ENCODE assay signal across 9 cellular contexts in the genomic region with DNA sequence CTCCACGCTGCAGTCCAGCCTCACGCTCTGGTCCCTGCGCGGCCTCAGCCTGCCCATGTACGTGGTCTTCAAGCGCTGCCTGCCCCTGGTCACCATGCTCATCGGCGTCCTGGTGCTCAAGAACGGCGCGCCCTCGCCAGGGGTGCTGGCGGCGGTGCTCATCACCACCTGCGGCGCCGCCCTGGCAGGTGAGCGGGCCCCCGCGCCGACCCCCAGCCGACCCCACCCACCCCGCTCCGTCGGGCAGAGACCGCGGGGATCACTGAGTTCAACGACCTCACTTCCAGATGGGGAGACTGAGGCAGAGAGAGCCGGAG. TPM values are rescaled to one million over a fixed set of nuclear protein-coding genes. Genes with fewer than 3 reads are reported as not detected.
DNase-seq lines count a peak whose midpoint lies in the region; ATAC-seq and TF ChIP-seq lines count a peak whose summit lies in the region.
"Had no signal": no experiment of that assay in that cellular context is flagged by ENCODE, and none has a peak within 500 bp of the region (broad histone marks: within the 10 kb centered on the region; RNA-seq: fewer than 3 reads in every experiment).

No MANE protein-coding gene starts in this region.

- peak overlapping the region; percentile 50 for H2AFZ ChIP-seq in trophoblast cell (ENCODE audit: insufficient read depth, low read length, poor library complexity)

- H3K4me1 ChIP-seq in trophoblast cell (ENCODE audit: control insufficient read depth in 1 of 2, insufficient read depth in 2 of 2, low read length in 2 of 2) = peaks cover 16 to 20% of the 10 kb centered on the region in 2 experiments

- H3K18ac ChIP-seq in trophoblast cell (ENCODE audit: low read length) = no peak overlapping the region

- no peak overlapping the region for H3K27ac ChIP-seq in SK-N-MC
- H3K27ac ChIP-seq in trophoblast cell (ENCODE audit: low read depth, low read length) = no peak overlapping the region

- H4K91ac ChIP-seq in trophoblast cell (ENCODE audit: low read depth, low read length) = no peak overlapping the region

- H3K9ac ChIP-seq in SK-N-MC (ENCODE audit: insufficient read length) (no peak overlapping the region), trophoblast cell (ENCODE audit: low read length) (no peak overlapping the region)

- no peak overlapping the region for H2BK12ac ChIP-seq in trophoblast cell (ENCODE audit: low read length)

- H3K36me3 ChIP-seq in SK-N-MC (ENCODE audit: insufficient read depth, low read length) (no peaks in the 10 kb centered on the region), trophoblast cell (ENCODE audit: control insufficient read depth in 1 of 2, insufficient read depth in 2 of 2, low read length in 2 of 2) (no peaks in the 10 kb centered on the region)

- no peak overlapping the region for H2BK120ac ChIP-seq in trophoblast cell (ENCODE audit: insufficient read depth, low read length, poor library complexity)

- H3K23ac ChIP-seq in trophoblast cell (ENCODE audit: low read length) = no peak overlapping the region

- H3K4ac ChIP-seq in trophoblast cell (ENCODE audit: low read depth, low read length) = no peak overlapping the region

- H3K4me3 ChIP-seq in GM12865 (ENCODE audit: low read depth, low read length) (peak overlapping the region; percentile 31; the same call in 1 of the 2 replicates), SK-N-MC (peak overlapping the region; percentile 83), trophoblast cell (ENCODE audit: low read depth, low read length) (peak overlapping the region; percentile 66)

- peak overlapping the region; percentile 99 for H3K4me2 ChIP-seq in trophoblast cell (ENCODE audit: low read length)

- H3K14ac ChIP-seq in trophoblast cell (ENCODE audit: low read length) = no peak overlapping the region

- H3K79me1 ChIP-seq in trophoblast cell (ENCODE audit: low read length) = no peaks in the 10 kb centered on the region

- H2AK5ac ChIP-seq in trophoblast cell (ENCODE audit: low read length) = no peak overlapping the region

- H3K27me3 ChIP-seq in trophoblast cell (ENCODE audit: insufficient read depth, low read length) = peaks cover 40% of the 10 kb centered on the region

- H3K79me2 ChIP-seq in trophoblast cell (ENCODE audit: control insufficient read depth, insufficient read depth, low read length, poor library complexity) = no peaks in the 10 kb centered on the region

- H4K8ac ChIP-seq in trophoblast cell (ENCODE audit: low read depth, low read length) = peak overlapping the region; percentile 32

- no peak overlapping the region for H2BK5ac ChIP-seq in trophoblast cell (ENCODE audit: low read depth, low read length, poor library complexity)

- DNase-seq in GM12865 (ENCODE audit: low read depth) = no peak
- no peak for DNase-seq in SK-N-MC (ENCODE audit: low read depth, low spot score)
- no peak for DNase-seq in trophoblast cell
- DNase-seq in activated effector memory CD4-positive, alpha-beta T cell treated with anti-CD3 and anti-CD28 coated beads, Interleukin-2, amount 50 U/mL, for 16 hours = no peak
- DNase-seq in RKO (ENCODE audit: low spot score) = no peak
- DNase-seq in glomerular visceral epithelial cell (ENCODE audit: extremely low spot score) = no peak
- no peak for DNase-seq in NCI-H2227 (lab: John Stamatoyannopoulos, UW; ENCODE audit: unreplicated experiment)
- DNase-seq: kidney had no signal

- H3K9me3 ChIP-seq in SK-N-MC (ENCODE audit: low read depth, low read length) (no peaks in the 10 kb centered on the region), trophoblast cell (ENCODE audit: insufficient read depth, low read depth, low read length) (peaks cover 7% of the 10 kb centered on the region)

- H4K12ac ChIP-seq in trophoblast cell (ENCODE audit: low read depth, low read length) = no peak overlapping the region

- no peak for TF ChIP-seq CTCF in GM12865 (IDR thresholded peaks at IDR 0.05; ENCODE audit: insufficient read depth, low read depth, low read length, missing control alignments)

- ATAC-seq in esophagus mucosa = peak; percentile 19

- no CpG with 5 or more reads among the region's 29 CpGs for WGBS in trophoblast cell (ENCODE audit: extremely low coverage, insufficient coverage, insufficient read length)

RNA-seq across cellular contexts. Expression of a gene that starts 0.5 kb away (rescaled TPM):
- total RNA-seq in esophagus mucosa = not detected
- not detected in 2 replicates for polyA plus RNA-seq in trophoblast cell (2013)
- total RNA-seq: kidney had no signal

Comparison
In these comparisons a context has a peak if more than half of its experiments do, and no peak if none do; other contexts are left out.
1. H3K4me3 ChIP-seq: peak in every context shown above with its lines; median percentile 83 in SK-N-MC; 66 in trophoblast cell; 31 in GM12865.